Comparison of ENCODE assay signal across 27 cellular contexts in the genomic region with DNA sequence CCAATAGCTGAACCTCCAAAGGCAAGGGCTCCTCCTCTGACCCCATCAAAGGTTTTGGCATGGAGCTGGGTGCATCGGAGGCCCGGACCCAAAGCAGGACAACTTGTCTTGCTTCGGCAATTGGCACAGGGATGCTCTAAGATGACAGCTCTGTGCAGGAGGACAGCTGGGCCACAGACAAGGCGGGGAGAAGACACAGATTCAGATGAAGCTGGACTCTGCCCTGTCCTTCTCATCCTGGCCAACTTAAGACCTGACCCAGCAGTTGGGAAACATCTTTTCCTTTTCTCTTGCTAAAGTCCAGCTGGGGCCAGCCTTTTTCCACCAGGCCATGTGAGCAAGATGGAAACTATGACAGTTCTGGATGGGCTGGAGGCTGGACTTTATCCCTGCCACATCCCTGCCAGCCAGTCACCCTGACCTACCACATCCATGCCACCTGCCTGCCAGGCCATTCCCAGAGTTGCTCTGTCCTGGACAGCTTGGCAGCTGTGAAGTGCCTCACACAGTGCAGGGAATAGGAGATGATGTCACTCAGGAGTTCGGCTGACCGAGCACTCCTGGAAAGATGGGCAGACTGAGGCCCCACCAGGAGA.
"Had no signal": no experiment of that assay in that cellular context is flagged by ENCODE, and none has a peak within 500 bp of the region (broad histone marks: within the 10 kb centered on the region; RNA-seq: fewer than 3 reads in every experiment).

No MANE protein-coding gene starts in this region.

- DNase-seq: cerebellar nuclear complex; cortex of kidney; effector memory CD8-positive, alpha-beta T cell; erythroblast; foreskin keratinocyte; heart right ventricle; hippocampal formation; kidney glomerular epithelial cell; left colon; left ventricle myocardium superior; mesenchymal stem cell; naive thymus-derived CD8-positive, alpha-beta T cell; nephron progenitor cell; occipital lobe; ovary; stimulated activated CD4-positive, alpha-beta T cell treated with anti-CD3 and anti-CD28 coated beads, Interleukin-12 subunit alpha, Interleukin-12 subunit beta, amount 100 ng/mL, for 4 hours; stimulated activated CD4-positive, alpha-beta T cell treated with anti-CD3 and anti-CD28 coated beads, Interleukin-1b, Interleukin-23, amount 100 ng/mL, for 48 hours; stimulated activated CD4-positive, alpha-beta T cell treated with anti-CD3 and anti-CD28 coated beads, Interleukin-4, amount 100 ng/mL, for 1 hour; stimulated activated CD8-positive, alpha-beta memory T cell treated with anti-CD3 and anti-CD28 coated beads, Interleukin-4, amount 100 ng/mL, for 48 hours; stimulated activated naive CD4-positive, alpha-beta T cell; stimulated activated naive CD8-positive, alpha-beta T cell treated with anti-CD3 and anti-CD28 coated beads, Interleukin-15, amount 100 ng/mL, for 72 hours; transverse colon had no signal

- H3K4me3 ChIP-seq: gastroesophageal sphincter, heart right ventricle, ovary, smooth muscle cell, suprapubic skin, transverse colon, vagina had no signal

- H3K9me3 ChIP-seq: ovary, suprapubic skin, vagina had no signal

- H3K36me3 ChIP-seq: gastroesophageal sphincter, heart right ventricle, ovary, suprapubic skin, transverse colon, vagina had no signal

- H3K27ac ChIP-seq: foreskin keratinocyte, gastroesophageal sphincter, heart right ventricle, ovary, suprapubic skin, transverse colon, vagina had no signal

- H3K27me3 ChIP-seq: gastroesophageal sphincter, heart right ventricle, ovary, suprapubic skin, transverse colon, vagina had no signal

- ATAC-seq: effector memory CD8-positive, alpha-beta T cell; foreskin keratinocyte; gastroesophageal sphincter; left colon; left ventricle myocardium superior; naive thymus-derived CD8-positive, alpha-beta T cell; sciatic nerve; stimulated activated naive CD8-positive, alpha-beta T cell treated with anti-CD3 and anti-CD28 coated beads, Interleukin-15, amount 100 ng/mL, for 72 hours had no signal

- H3K4me1 ChIP-seq: foreskin keratinocyte, gastroesophageal sphincter, heart right ventricle, suprapubic skin, transverse colon, vagina had no signal
